Comparison of ENCODE assay signal across 11 cellular contexts in the genomic region with DNA sequence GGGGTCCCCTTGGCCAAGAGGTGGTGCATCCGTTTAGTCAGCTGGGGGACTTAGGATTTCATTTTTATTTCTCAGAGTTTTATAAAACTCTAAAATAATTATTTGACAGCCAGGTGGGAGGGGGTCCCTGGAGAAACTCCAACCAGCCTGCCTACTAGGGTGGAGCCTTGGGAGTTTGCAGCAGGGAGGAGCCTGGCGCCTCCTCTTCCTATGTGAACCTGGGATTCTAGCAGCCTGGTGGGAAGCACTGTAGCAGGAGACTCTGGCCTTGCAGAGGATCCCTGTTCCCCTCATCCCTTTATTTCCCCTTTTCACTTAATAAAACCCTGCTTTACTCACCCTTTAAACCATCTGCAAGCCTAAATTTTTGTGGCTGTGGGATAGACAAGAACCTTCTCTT.
"Had no signal": no experiment of that assay in that cellular context is flagged by ENCODE, and none has a peak within 500 bp of the region (broad histone marks: within the 10 kb centered on the region; RNA-seq: fewer than 3 reads in every experiment).

No MANE protein-coding gene starts in this region.

- H3K36me3 ChIP-seq: breast epithelium had no signal

- ATAC-seq: activated T-cell treated with anti-CD3 and anti-CD28 coated beads, Interleukin-2, amount 50 U/mL, for 72 hours; natural killer cell treated with Interleukin-12 subunit alpha and Interleukin-12 subunit beta and Interleukin-15 and Interleukin-18, amount 100 ng/mL, for 72 hours had no signal

- H3K9me3 Mint-ChIP-seq: activated T-cell treated with anti-CD3 and anti-CD28 coated beads, Interleukin-2, amount 50 U/mL, for 72 hours; natural killer cell treated with Interleukin-12 subunit alpha and Interleukin-12 subunit beta and Interleukin-15 and Interleukin-18, amount 100 ng/mL, for 72 hours had no signal

- H3K4me1 ChIP-seq: breast epithelium had no signal

- H3K4me3 ChIP-seq: breast epithelium, skin epidermis had no signal

- H3K27me3 Mint-ChIP-seq: activated CD4-positive, alpha-beta memory T cell treated with anti-CD3 and anti-CD28 coated beads for 36 hours; activated naive CD8-positive, alpha-beta T cell treated with anti-CD3 and anti-CD28 coated beads for 36 hours; natural killer cell treated with Interleukin-12 subunit alpha and Interleukin-12 subunit beta and Interleukin-15 and Interleukin-18, amount 100 ng/mL, for 72 hours had no signal

- H3K4me3 Mint-ChIP-seq: activated CD4-positive, alpha-beta memory T cell treated with anti-CD3 and anti-CD28 coated beads for 36 hours; activated naive CD8-positive, alpha-beta T cell treated with anti-CD3 and anti-CD28 coated beads for 36 hours; activated T-cell treated with anti-CD3 and anti-CD28 coated beads, Interleukin-2, amount 50 U/mL, for 72 hours; natural killer cell treated with Interleukin-12 subunit alpha and Interleukin-12 subunit beta and Interleukin-15 and Interleukin-18, amount 100 ng/mL, for 72 hours had no signal

- H3K27ac ChIP-seq: breast epithelium, skin epidermis had no signal

- DNase-seq: activated CD4-positive, alpha-beta memory T cell treated with anti-CD3 and anti-CD28 coated beads for 36 hours; activated gamma-delta T cell treated with Interleukin-2 at 50 U/mL for 16 hours; activated naive CD8-positive, alpha-beta T cell treated with anti-CD3 and anti-CD28 coated beads for 36 hours; activated T-cell treated with anti-CD3 and anti-CD28 coated beads, Interleukin-2, amount 50 U/mL, for 72 hours; anterior cingulate cortex; effector CD4-positive, alpha-beta T cell; mammary epithelial cell; T-helper 9 cell had no signal

- H3K36me3 Mint-ChIP-seq: activated CD4-positive, alpha-beta memory T cell treated with anti-CD3 and anti-CD28 coated beads for 36 hours; natural killer cell treated with Interleukin-12 subunit alpha and Interleukin-12 subunit beta and Interleukin-15 and Interleukin-18, amount 100 ng/mL, for 72 hours had no signal

- H3K27me3 ChIP-seq: breast epithelium had no signal

- H3K9me3 ChIP-seq: breast epithelium had no signal

- H3K4me1 Mint-ChIP-seq: activated naive CD8-positive, alpha-beta T cell treated with anti-CD3 and anti-CD28 coated beads for 36 hours had no signal

- H3K27ac Mint-ChIP-seq: activated CD4-positive, alpha-beta memory T cell treated with anti-CD3 and anti-CD28 coated beads for 36 hours; activated naive CD8-positive, alpha-beta T cell treated with anti-CD3 and anti-CD28 coated beads for 36 hours; activated T-cell treated with anti-CD3 and anti-CD28 coated beads, Interleukin-2, amount 50 U/mL, for 72 hours; natural killer cell treated with Interleukin-12 subunit alpha and Interleukin-12 subunit beta and Interleukin-15 and Interleukin-18, amount 100 ng/mL, for 72 hours had no signal
